ENCODE assay signal across 1 cellular context in the genomic region with DNA sequence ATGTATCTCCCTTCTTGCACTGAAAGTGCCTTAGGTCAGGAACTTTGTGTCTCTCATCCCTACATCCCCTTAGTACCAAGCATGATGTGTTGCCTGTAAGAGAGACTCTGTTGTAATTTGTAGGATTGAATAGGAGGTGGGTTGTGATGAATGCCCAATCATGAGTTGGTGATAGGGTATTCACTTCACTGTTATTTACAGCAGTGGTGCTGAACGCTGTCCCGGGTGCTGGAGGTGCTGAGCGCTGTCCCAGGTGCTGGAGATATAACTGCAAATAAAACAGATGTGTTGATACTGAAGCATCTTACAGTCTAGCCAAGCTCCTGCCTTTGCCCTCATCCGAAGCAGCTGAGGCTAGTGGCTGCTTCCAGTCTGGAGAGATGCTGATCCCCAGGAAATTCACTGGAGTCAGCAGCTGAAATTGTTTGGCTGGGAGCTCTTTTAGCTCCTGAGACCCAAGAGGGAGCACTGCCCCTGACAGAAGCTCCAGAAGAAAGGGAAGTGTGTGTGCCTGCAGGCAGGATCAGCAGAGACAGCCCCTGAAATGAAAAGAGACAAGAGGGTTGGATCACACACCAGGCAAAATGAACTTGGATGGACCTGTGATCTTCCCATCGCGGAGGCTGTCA.
TF ChIP-seq lines count a peak whose summit lies in the region.

No MANE protein-coding gene starts in this region.

TF ChIP-seq in HepG2, 621 proteins besides CTCF, POLR2A, EP300 and RAD21 (continued from another document and continues in another):
- TF ChIP-seq, protein P1, sequence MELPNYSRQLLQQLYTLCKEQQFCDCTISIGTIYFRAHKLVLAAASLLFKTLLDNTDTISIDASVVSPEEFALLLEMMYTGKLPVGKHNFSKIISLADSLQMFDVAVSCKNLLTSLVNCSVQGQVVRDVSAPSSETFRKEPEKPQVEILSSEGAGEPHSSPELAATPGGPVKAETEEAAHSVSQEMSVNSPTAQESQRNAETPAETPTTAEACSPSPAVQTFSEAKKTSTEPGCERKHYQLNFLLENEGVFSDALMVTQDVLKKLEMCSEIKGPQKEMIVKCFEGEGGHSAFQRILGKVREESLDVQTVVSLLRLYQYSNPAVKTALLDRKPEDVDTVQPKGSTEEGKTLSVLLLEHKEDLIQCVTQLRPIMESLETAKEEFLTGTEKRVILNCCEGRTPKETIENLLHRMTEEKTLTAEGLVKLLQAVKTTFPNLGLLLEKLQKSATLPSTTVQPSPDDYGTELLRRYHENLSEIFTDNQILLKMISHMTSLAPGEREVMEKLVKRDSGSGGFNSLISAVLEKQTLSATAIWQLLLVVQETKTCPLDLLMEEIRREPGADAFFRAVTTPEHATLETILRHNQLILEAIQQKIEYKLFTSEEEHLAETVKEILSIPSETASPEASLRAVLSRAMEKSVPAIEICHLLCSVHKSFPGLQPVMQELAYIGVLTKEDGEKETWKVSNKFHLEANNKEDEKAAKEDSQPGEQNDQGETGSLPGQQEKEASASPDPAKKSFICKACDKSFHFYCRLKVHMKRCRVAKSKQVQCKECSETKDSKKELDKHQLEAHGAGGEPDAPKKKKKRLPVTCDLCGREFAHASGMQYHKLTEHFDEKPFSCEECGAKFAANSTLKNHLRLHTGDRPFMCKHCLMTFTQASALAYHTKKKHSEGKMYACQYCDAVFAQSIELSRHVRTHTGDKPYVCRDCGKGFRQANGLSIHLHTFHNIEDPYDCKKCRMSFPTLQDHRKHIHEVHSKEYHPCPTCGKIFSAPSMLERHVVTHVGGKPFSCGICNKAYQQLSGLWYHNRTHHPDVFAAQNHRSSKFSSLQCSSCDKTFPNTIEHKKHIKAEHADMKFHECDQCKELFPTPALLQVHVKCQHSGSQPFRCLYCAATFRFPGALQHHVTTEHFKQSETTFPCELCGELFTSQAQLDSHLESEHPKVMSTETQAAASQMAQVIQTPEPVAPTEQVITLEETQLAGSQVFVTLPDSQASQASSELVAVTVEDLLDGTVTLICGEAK (IDR thresholded peaks at IDR 0.05), result no peak
- TF ChIP-seq, protein P1 (CRISPR knock-in tag; IDR thresholded peaks at IDR 0.05), result 0 out of 2 replicates have a peak, but pooled peaks have one; percentile 39
- TF ChIP-seq KLF15 (CRISPR knock-in tag; IDR thresholded peaks at IDR 0.05; ENCODE audit: borderline replicate concordance) (peak; percentile 76; the same call in 1 of the 2 replicates), MED13 (CRISPR knock-in tag; IDR thresholded peaks at IDR 0.05) (peak; percentile 82), NFYB (CRISPR knock-in tag; IDR thresholded peaks at IDR 0.05) (peak; percentile 45), ZC3H4 (CRISPR knock-in tag; IDR thresholded peaks at IDR 0.05; ENCODE audit: borderline replicate concordance) (0 out of 2 replicates have a peak, but pooled peaks have one; percentile 50), MEIS2 (CRISPR knock-in tag; IDR thresholded peaks at IDR 0.05) (peak; percentile 84), AHR (CRISPR knock-in tag; IDR thresholded peaks at IDR 0.05) (0 out of 2 replicates have a peak, but pooled peaks have one; percentile 74), CEBPB (IDR thresholded peaks at IDR 0.05; ENCODE audit: borderline replicate concordance, low read depth, low read length) (no peak), ZNF484 (CRISPR knock-in tag; IDR thresholded peaks at IDR 0.05; ENCODE audit: borderline replicate concordance, low read depth) (no peak), SP5 (CRISPR knock-in tag; IDR thresholded peaks at IDR 0.05; ENCODE audit: borderline replicate concordance, low read depth) (no peak), ZNF234 (CRISPR knock-in tag; conservative IDR thresholded peaks at IDR 0.05) (no peak), ZNF160 (CRISPR knock-in tag; IDR thresholded peaks at IDR 0.05) (peak; percentile 70; the same call in 1 of the 2 replicates), ZNF335 (CRISPR knock-in tag; IDR thresholded peaks at IDR 0.05) (peak; percentile 80; the same call in 1 of the 2 replicates), WIZ (CRISPR knock-in tag; IDR thresholded peaks at IDR 0.05) (peak; percentile 95), TBX2 (CRISPR knock-in tag; IDR thresholded peaks at IDR 0.05; ENCODE audit: borderline replicate concordance) (peak; percentile 29; the same call in 1 of the 2 replicates), ZNF282 (IDR thresholded peaks at IDR 0.05; ENCODE audit: partially characterized antibody) (no peak), BCL6 (CRISPR knock-in tag; IDR thresholded peaks at IDR 0.05) (peak; percentile 48; the same call in 1 of the 2 replicates), NR2C2 (CRISPR knock-in tag; IDR thresholded peaks at IDR 0.05; ENCODE audit: borderline replicate concordance) (no peak)
- TF ChIP-seq, protein P2, sequence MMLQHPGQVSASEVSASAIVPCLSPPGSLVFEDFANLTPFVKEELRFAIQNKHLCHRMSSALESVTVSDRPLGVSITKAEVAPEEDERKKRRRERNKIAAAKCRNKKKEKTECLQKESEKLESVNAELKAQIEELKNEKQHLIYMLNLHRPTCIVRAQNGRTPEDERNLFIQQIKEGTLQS (CRISPR knock-in tag; IDR thresholded peaks at IDR 0.05), result peak; percentile 72
- TF ChIP-seq, protein P3, sequence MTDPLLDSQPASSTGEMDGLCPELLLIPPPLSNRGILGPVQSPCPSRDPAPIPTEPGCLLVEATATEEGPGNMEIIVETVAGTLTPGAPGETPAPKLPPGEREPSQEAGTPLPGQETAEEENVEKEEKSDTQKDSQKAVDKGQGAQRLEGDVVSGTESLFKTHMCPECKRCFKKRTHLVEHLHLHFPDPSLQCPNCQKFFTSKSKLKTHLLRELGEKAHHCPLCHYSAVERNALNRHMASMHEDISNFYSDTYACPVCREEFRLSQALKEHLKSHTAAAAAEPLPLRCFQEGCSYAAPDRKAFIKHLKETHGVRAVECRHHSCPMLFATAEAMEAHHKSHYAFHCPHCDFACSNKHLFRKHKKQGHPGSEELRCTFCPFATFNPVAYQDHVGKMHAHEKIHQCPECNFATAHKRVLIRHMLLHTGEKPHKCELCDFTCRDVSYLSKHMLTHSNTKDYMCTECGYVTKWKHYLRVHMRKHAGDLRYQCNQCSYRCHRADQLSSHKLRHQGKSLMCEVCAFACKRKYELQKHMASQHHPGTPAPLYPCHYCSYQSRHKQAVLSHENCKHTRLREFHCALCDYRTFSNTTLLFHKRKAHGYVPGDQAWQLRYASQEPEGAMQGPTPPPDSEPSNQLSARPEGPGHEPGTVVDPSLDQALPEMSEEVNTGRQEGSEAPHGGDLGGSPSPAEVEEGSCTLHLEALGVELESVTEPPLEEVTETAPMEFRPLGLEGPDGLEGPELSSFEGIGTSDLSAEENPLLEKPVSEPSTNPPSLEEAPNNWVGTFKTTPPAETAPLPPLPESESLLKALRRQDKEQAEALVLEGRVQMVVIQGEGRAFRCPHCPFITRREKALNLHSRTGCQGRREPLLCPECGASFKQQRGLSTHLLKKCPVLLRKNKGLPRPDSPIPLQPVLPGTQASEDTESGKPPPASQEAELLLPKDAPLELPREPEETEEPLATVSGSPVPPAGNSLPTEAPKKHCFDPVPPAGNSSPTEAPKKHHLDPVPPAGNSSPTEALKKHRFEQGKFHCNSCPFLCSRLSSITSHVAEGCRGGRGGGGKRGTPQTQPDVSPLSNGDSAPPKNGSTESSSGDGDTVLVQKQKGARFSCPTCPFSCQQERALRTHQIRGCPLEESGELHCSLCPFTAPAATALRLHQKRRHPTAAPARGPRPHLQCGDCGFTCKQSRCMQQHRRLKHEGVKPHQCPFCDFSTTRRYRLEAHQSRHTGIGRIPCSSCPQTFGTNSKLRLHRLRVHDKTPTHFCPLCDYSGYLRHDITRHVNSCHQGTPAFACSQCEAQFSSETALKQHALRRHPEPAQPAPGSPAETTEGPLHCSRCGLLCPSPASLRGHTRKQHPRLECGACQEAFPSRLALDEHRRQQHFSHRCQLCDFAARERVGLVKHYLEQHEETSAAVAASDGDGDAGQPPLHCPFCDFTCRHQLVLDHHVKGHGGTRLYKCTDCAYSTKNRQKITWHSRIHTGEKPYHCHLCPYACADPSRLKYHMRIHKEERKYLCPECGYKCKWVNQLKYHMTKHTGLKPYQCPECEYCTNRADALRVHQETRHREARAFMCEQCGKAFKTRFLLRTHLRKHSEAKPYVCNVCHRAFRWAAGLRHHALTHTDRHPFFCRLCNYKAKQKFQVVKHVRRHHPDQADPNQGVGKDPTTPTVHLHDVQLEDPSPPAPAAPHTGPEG (CRISPR knock-in tag; IDR thresholded peaks at IDR 0.05), result peak; percentile 69; the same call in 1 of the 2 replicates
- TF ChIP-seq, protein P4, sequence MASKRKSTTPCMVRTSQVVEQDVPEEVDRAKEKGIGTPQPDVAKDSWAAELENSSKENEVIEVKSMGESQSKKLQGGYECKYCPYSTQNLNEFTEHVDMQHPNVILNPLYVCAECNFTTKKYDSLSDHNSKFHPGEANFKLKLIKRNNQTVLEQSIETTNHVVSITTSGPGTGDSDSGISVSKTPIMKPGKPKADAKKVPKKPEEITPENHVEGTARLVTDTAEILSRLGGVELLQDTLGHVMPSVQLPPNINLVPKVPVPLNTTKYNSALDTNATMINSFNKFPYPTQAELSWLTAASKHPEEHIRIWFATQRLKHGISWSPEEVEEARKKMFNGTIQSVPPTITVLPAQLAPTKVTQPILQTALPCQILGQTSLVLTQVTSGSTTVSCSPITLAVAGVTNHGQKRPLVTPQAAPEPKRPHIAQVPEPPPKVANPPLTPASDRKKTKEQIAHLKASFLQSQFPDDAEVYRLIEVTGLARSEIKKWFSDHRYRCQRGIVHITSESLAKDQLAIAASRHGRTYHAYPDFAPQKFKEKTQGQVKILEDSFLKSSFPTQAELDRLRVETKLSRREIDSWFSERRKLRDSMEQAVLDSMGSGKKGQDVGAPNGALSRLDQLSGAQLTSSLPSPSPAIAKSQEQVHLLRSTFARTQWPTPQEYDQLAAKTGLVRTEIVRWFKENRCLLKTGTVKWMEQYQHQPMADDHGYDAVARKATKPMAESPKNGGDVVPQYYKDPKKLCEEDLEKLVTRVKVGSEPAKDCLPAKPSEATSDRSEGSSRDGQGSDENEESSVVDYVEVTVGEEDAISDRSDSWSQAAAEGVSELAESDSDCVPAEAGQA (IDR thresholded peaks at IDR 0.05; ENCODE audit: low read depth), result no peak
- TF ChIP-seq, protein P4 (CRISPR knock-in tag; IDR thresholded peaks at IDR 0.05; ENCODE audit: borderline replicate concordance), result peak; percentile 90; the same call in 1 of the 2 replicates
- TF ChIP-seq, protein P5, sequence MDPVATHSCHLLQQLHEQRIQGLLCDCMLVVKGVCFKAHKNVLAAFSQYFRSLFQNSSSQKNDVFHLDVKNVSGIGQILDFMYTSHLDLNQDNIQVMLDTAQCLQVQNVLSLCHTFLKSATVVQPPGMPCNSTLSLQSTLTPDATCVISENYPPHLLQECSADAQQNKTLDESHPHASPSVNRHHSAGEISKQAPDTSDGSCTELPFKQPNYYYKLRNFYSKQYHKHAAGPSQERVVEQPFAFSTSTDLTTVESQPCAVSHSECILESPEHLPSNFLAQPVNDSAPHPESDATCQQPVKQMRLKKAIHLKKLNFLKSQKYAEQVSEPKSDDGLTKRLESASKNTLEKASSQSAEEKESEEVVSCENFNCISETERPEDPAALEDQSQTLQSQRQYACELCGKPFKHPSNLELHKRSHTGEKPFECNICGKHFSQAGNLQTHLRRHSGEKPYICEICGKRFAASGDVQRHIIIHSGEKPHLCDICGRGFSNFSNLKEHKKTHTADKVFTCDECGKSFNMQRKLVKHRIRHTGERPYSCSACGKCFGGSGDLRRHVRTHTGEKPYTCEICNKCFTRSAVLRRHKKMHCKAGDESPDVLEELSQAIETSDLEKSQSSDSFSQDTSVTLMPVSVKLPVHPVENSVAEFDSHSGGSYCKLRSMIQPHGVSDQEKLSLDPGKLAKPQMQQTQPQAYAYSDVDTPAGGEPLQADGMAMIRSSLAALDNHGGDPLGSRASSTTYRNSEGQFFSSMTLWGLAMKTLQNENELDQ (CRISPR knock-in tag; IDR thresholded peaks at IDR 0.05; ENCODE audit: borderline replicate concordance), result peak; percentile 97
- TF ChIP-seq, protein P6, sequence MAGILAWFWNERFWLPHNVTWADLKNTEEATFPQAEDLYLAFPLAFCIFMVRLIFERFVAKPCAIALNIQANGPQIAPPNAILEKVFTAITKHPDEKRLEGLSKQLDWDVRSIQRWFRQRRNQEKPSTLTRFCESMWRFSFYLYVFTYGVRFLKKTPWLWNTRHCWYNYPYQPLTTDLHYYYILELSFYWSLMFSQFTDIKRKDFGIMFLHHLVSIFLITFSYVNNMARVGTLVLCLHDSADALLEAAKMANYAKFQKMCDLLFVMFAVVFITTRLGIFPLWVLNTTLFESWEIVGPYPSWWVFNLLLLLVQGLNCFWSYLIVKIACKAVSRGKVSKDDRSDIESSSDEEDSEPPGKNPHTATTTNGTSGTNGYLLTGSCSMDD (CRISPR knock-in tag; IDR thresholded peaks at IDR 0.05), result peak; percentile 76; the same call in 1 of the 2 replicates
